14 cellular contexts compared by ENCODE assay signal in genomic region chr7:2886391-2886790, GRCh38. TPM values are rescaled to one million over a fixed set of nuclear protein-coding genes. Genes with fewer than 3 reads are reported as not detected.
DNase-seq lines count a peak whose midpoint lies in the region; ATAC-seq and TF ChIP-seq lines count a peak whose summit lies in the region.
"Had no signal": no experiment of that assay in that cellular context is flagged by ENCODE, and none has a peak within 500 bp of the region (broad histone marks: within the 10 kb centered on the region; RNA-seq: fewer than 3 reads in every experiment).

No MANE protein-coding gene starts in this region.

- H3K4me3 Mint-ChIP-seq in activated CD8-positive, alpha-beta T cell treated with anti-CD3 and anti-CD28 coated beads, Interleukin-2, amount 10 ng/mL, durations not matched to agents 7 days and 5 days, result no peak overlapping the region
- no peak overlapping the region for H3K4me3 Mint-ChIP-seq in activated CD8-positive, alpha-beta T cell treated with anti-CD3 and anti-CD28 coated beads for 36 hours
- H3K4me3 Mint-ChIP-seq in stimulated activated effector memory CD8-positive, alpha-beta T cell treated with anti-CD3 and anti-CD28 coated beads, Interleukin-12 subunit alpha, Interleukin-12 subunit beta, amount 100 ng/mL, for 72 hours, result no peak overlapping the region
- H3K4me3 Mint-ChIP-seq: CD4-positive, CD25-positive, alpha-beta regulatory T cell had no signal

- no peak for TF ChIP-seq CTCF in activated CD8-positive, alpha-beta T cell treated with anti-CD3 and anti-CD28 coated beads for 36 hours (IDR thresholded peaks at IDR 0.05)
- TF ChIP-seq CTCF in MM.1S (IDR thresholded peaks at IDR 0.05; ENCODE audit: low read length) (no peak), foreskin keratinocyte (conservative IDR thresholded peaks at IDR 0.05) (no peak), lower lobe of right lung (IDR thresholded peaks at IDR 0.05) (no peak)

- no peak overlapping the region for H3K9ac ChIP-seq in MM.1S (ENCODE audit: low read length)
- H3K9ac ChIP-seq: KMS-11 had no signal

- H3K36me3 Mint-ChIP-seq in activated CD8-positive, alpha-beta T cell treated with anti-CD3 and anti-CD28 coated beads, Interleukin-2, amount 10 ng/mL, durations not matched to agents 7 days and 5 days (ENCODE audit: low read depth), result no peaks in the 10 kb centered on the region
- H3K36me3 Mint-ChIP-seq in activated CD8-positive, alpha-beta T cell treated with anti-CD3 and anti-CD28 coated beads for 36 hours (ENCODE audit: low read depth), result no peaks in the 10 kb centered on the region
- no peaks in the 10 kb centered on the region for H3K36me3 Mint-ChIP-seq in stimulated activated effector memory CD8-positive, alpha-beta T cell treated with anti-CD3 and anti-CD28 coated beads, Interleukin-12 subunit alpha, Interleukin-12 subunit beta, amount 100 ng/mL, for 72 hours
- H3K36me3 Mint-ChIP-seq: CD4-positive, CD25-positive, alpha-beta regulatory T cell had no signal

- no peaks in the 10 kb centered on the region for H3K79me2 ChIP-seq in MM.1S (ENCODE audit: low read length)

- H3K4me3 ChIP-seq in MM.1S (ENCODE audit: low read length), result no peak overlapping the region
- no peak overlapping the region for H3K4me3 ChIP-seq in lower lobe of right lung
- H3K4me3 ChIP-seq: GM12878 had no signal

- H3F3A ChIP-seq in MM.1S (ENCODE audit: insufficient read depth, low read length), result no peaks in the 10 kb centered on the region

- no peaks in the 10 kb centered on the region for H3K27me3 ChIP-seq in MM.1S (replicated peaks; ENCODE audit: insufficient read depth, low read length)
- H3K27me3 ChIP-seq in foreskin keratinocyte, result no peaks in the 10 kb centered on the region
- no peaks in the 10 kb centered on the region for H3K27me3 ChIP-seq in lower lobe of right lung (ENCODE audit: low read depth)

- H3K4me1 Mint-ChIP-seq in activated CD8-positive, alpha-beta T cell treated with anti-CD3 and anti-CD28 coated beads, Interleukin-2, amount 10 ng/mL, durations not matched to agents 7 days and 5 days (ENCODE audit: low read depth), result peaks cover 7% of the 10 kb centered on the region
- H3K4me1 Mint-ChIP-seq in activated CD8-positive, alpha-beta T cell treated with anti-CD3 and anti-CD28 coated beads for 36 hours (ENCODE audit: low read depth), result peaks cover 3% of the 10 kb centered on the region
- H3K4me1 Mint-ChIP-seq in stimulated activated effector memory CD8-positive, alpha-beta T cell treated with anti-CD3 and anti-CD28 coated beads, Interleukin-12 subunit alpha, Interleukin-12 subunit beta, amount 100 ng/mL, for 72 hours, result peaks cover 13% of the 10 kb centered on the region

- CTCF ChIA-PET in activated CD8-positive, alpha-beta T cell treated with anti-CD3 and anti-CD28 coated beads, Interleukin-2, amount 10 ng/mL, durations not matched to agents 7 days and 5 days (lab: Charles Lee), result interaction anchor here (1.2 to 2.8 kb wide), 4 partner anchors 8 to 268 kb away, joined by 3 to 16 read pairs (median 6); no protein-coding TSS in a partner anchor
- CTCF ChIA-PET in activated CD8-positive, alpha-beta T cell treated with anti-CD3 and anti-CD28 coated beads for 36 hours (lab: Charles Lee), result interaction anchor here (0.7 to 5.4 kb wide), 10 partner anchors 12 to 314 kb away, joined by 3 to 20 read pairs (median 4); no protein-coding TSS in a partner anchor

- intact Hi-C loops in activated CD8-positive, alpha-beta T cell treated with anti-CD3 and anti-CD28 coated beads for 36 hours (cut with micrococcal nuclease), result no loop called here
- intact Hi-C loops in lower lobe of right lung (cut with DNase I), result no loop called here

- no peaks in the 10 kb centered on the region for H3K9me2 ChIP-seq in MM.1S (replicated peaks; ENCODE audit: insufficient read depth, low read length)

- H3K27me3 Mint-ChIP-seq in activated CD8-positive, alpha-beta T cell treated with anti-CD3 and anti-CD28 coated beads, Interleukin-2, amount 10 ng/mL, durations not matched to agents 7 days and 5 days (ENCODE audit: low read depth), result peaks cover 2% of the 10 kb centered on the region
- no peaks in the 10 kb centered on the region for H3K27me3 Mint-ChIP-seq in activated CD8-positive, alpha-beta T cell treated with anti-CD3 and anti-CD28 coated beads for 36 hours
- H3K27me3 Mint-ChIP-seq: CD4-positive, CD25-positive, alpha-beta regulatory T cell had no signal

- no peaks in the 10 kb centered on the region for H4K20me1 ChIP-seq in MM.1S (ENCODE audit: insufficient read depth, low read length)

- H3K9me3 Mint-ChIP-seq in activated CD8-positive, alpha-beta T cell treated with anti-CD3 and anti-CD28 coated beads, Interleukin-2, amount 10 ng/mL, durations not matched to agents 7 days and 5 days (ENCODE audit: insufficient read depth), result no peaks in the 10 kb centered on the region
- H3K9me3 Mint-ChIP-seq in activated CD8-positive, alpha-beta T cell treated with anti-CD3 and anti-CD28 coated beads for 36 hours, result no peaks in the 10 kb centered on the region
- no peaks in the 10 kb centered on the region for H3K9me3 Mint-ChIP-seq in stimulated activated effector memory CD8-positive, alpha-beta T cell treated with anti-CD3 and anti-CD28 coated beads, Interleukin-12 subunit alpha, Interleukin-12 subunit beta, amount 100 ng/mL, for 72 hours
- H3K9me3 Mint-ChIP-seq: CD4-positive, CD25-positive, alpha-beta regulatory T cell had no signal

- H3K27ac ChIP-seq in MM.1S (ENCODE audit: low read length) (no peak overlapping the region), foreskin keratinocyte (no peak overlapping the region), lower lobe of right lung (no peak overlapping the region)
- H3K27ac ChIP-seq: KMS-11 had no signal

- POLR2A ChIA-PET in activated CD8-positive, alpha-beta T cell treated with anti-CD3 and anti-CD28 coated beads, Interleukin-2, amount 10 ng/mL, durations not matched to agents 7 days and 5 days (lab: Charles Lee), result interaction anchor here (0.6 kb wide), 1 partner anchor 30 kb away, joined by 5 read pairs; no protein-coding TSS in a partner anchor
- POLR2A ChIA-PET in activated CD8-positive, alpha-beta T cell treated with anti-CD3 and anti-CD28 coated beads for 36 hours (lab: Charles Lee), result no interaction called here

- H3K9me3 ChIP-seq in MM.1S (replicated peaks; ENCODE audit: insufficient read depth, low read length) (no peaks in the 10 kb centered on the region), lower lobe of right lung (no peaks in the 10 kb centered on the region)

- DNase-seq in activated CD8-positive, alpha-beta T cell treated with anti-CD3 and anti-CD28 coated beads, Interleukin-2, amount 10 ng/mL, durations not matched to agents 7 days and 5 days, result no peak
- no peak for DNase-seq in activated CD8-positive, alpha-beta T cell treated with anti-CD3 and anti-CD28 coated beads for 36 hours
- DNase-seq in MM.1S, result no peak
- DNase-seq in foreskin keratinocyte, result no peak
- DNase-seq in stimulated activated effector memory CD8-positive, alpha-beta T cell treated with anti-CD3 and anti-CD28 coated beads, Interleukin-12 subunit alpha, Interleukin-12 subunit beta, amount 100 ng/mL, for 72 hours (ENCODE audit: low spot score in 2 of 2), result no peak
- no peak for DNase-seq in activated T-cell treated with anti-CD3 and anti-CD28 coated beads for 4 hours
- no peak for DNase-seq in lower lobe of right lung
- DNase-seq: DMS79, GOT3, NCI-H2107 had no signal

- ATAC-seq in activated CD8-positive, alpha-beta T cell treated with anti-CD3 and anti-CD28 coated beads, Interleukin-2, amount 10 ng/mL, durations not matched to agents 7 days and 5 days, result no peak
- ATAC-seq in activated CD8-positive, alpha-beta T cell treated with anti-CD3 and anti-CD28 coated beads for 36 hours, result no peak
- ATAC-seq in foreskin keratinocyte (peak; percentile 21), GM21717 (IDR thresholded peaks at IDR 0.05; ENCODE audit: unreplicated experiment) (no peak), lower lobe of right lung (no peak)
- ATAC-seq in stimulated activated effector memory CD8-positive, alpha-beta T cell treated with anti-CD3 and anti-CD28 coated beads, Interleukin-12 subunit alpha, Interleukin-12 subunit beta, amount 100 ng/mL, for 72 hours, result no peak

- no peak overlapping the region for H3K4me2 ChIP-seq in MM.1S (ENCODE audit: low read depth, low read length)
- H3K4me2 ChIP-seq: KMS-11 had no signal

- H3K4me1 ChIP-seq in MM.1S (ENCODE audit: low read length) (no peaks in the 10 kb centered on the region), foreskin keratinocyte (no peaks in the 10 kb centered on the region), lower lobe of right lung (no peaks in the 10 kb centered on the region)

- H3K36me3 ChIP-seq in MM.1S (replicated peaks; ENCODE audit: insufficient read depth, low read length) (no peaks in the 10 kb centered on the region), lower lobe of right lung (no peaks in the 10 kb centered on the region)

- 0 out of 2 replicates have a peak overlapping the region, but pooled peaks have one; percentile 17 for H2AFZ ChIP-seq in MM.1S (ENCODE audit: low read length)

- peak overlapping the region; percentile 33 for H3K27ac Mint-ChIP-seq in activated CD8-positive, alpha-beta T cell treated with anti-CD3 and anti-CD28 coated beads, Interleukin-2, amount 10 ng/mL, durations not matched to agents 7 days and 5 days
- no peak overlapping the region for H3K27ac Mint-ChIP-seq in activated CD8-positive, alpha-beta T cell treated with anti-CD3 and anti-CD28 coated beads for 36 hours
- H3K27ac Mint-ChIP-seq in stimulated activated effector memory CD8-positive, alpha-beta T cell treated with anti-CD3 and anti-CD28 coated beads, Interleukin-12 subunit alpha, Interleukin-12 subunit beta, amount 100 ng/mL, for 72 hours, result peak overlapping the region; percentile 15
- H3K27ac Mint-ChIP-seq: CD4-positive, CD25-positive, alpha-beta regulatory T cell had no signal

RNA-seq across cellular contexts. Expression of gene GNA12, which starts 42.3 kb away (rescaled TPM):
- 10 to 100 TPM; 17.9 to 18.1 TPM for total RNA-seq in activated CD8-positive, alpha-beta T cell treated with anti-CD3 and anti-CD28 coated beads, Interleukin-2, amount 10 ng/mL, durations not matched to agents 7 days and 5 days
- 10 to 100 TPM; 21.0 to 21.1 TPM for total RNA-seq in activated CD8-positive, alpha-beta T cell treated with anti-CD3 and anti-CD28 coated beads for 36 hours
- total RNA-seq in foreskin keratinocyte, result 25.1 and 27.7 TPM in 2 replicates
- polyA plus RNA-seq in foreskin keratinocyte, result 20.2 and 22.5 TPM in 2 replicates
- total RNA-seq in lower lobe of right lung, result 41.6 TPM
